ENCODE assay signal across 8 cellular contexts in genomic region chr10:30751678-30752331, GRCh38.
DNase-seq lines count a peak whose midpoint lies in the region; ATAC-seq lines count a peak whose summit lies in the region.

No MANE protein-coding gene starts in this region.

- no peaks in the 10 kb centered on the region for H4K20me1 ChIP-seq in Karpas-422 (ENCODE audit: insufficient read depth, low read depth, low read length)

- H2AFZ ChIP-seq in Karpas-422 (ENCODE audit: low read length): peak overlapping the region; percentile 63; the same call in 1 of the 2 replicates

- peak overlapping the region; percentile 11; the same call in 1 of the 2 replicates for H3K9ac ChIP-seq in Karpas-422 (ENCODE audit: low read length)

- H3K4me1 ChIP-seq in Karpas-422 (ENCODE audit: low read length): peaks cover 14% of the 10 kb centered on the region

- no peaks in the 10 kb centered on the region for H3K9me3 Mint-ChIP-seq in activated T-cell treated with anti-CD3 and anti-CD28 coated beads, Interleukin-2, amount 50 U/mL, for 24 hours

- H3K27me3 Mint-ChIP-seq in activated T-cell treated with anti-CD3 and anti-CD28 coated beads, Interleukin-2, amount 50 U/mL, for 24 hours: no peaks in the 10 kb centered on the region

- no peaks in the 10 kb centered on the region for H3K79me2 ChIP-seq in Karpas-422 (ENCODE audit: low read length)

- H3K9me3 ChIP-seq in Karpas-422 (ENCODE audit: low read length): no peaks in the 10 kb centered on the region

- H3K4me3 ChIP-seq in Karpas-422 (ENCODE audit: low read length): peak overlapping the region; percentile 19; the same call in 1 of the 2 replicates

- no peak for ATAC-seq in HG02840 (IDR thresholded peaks at IDR 0.05; ENCODE audit: low FRiP score, unreplicated experiment)

- H3K27ac Mint-ChIP-seq in activated T-cell treated with anti-CD3 and anti-CD28 coated beads, Interleukin-2, amount 50 U/mL, for 24 hours: no peak overlapping the region

- H3K27me3 ChIP-seq in Karpas-422 (ENCODE audit: low read length): no peaks in the 10 kb centered on the region

- peak overlapping the region; percentile 61 for H3K4me2 ChIP-seq in Karpas-422 (ENCODE audit: low read depth, low read length, poor library complexity, severe bottlenecking)

- H3K4me3 Mint-ChIP-seq in activated T-cell treated with anti-CD3 and anti-CD28 coated beads, Interleukin-2, amount 50 U/mL, for 24 hours: no peak overlapping the region

- DNase-seq in activated T-cell treated with anti-CD3 and anti-CD28 coated beads for 4 hours (peak; percentile 48), Karpas-422 (peak; percentile 85), UCSD-AML1 (lab: John Stamatoyannopoulos, UW; ENCODE audit: unreplicated experiment) (peak; percentile 65), medulla oblongata (ENCODE audit: extremely low spot score) (peak; percentile 92)
- DNase-seq in activated T-cell treated with anti-CD3 and anti-CD28 coated beads, Interleukin-2, amount 50 U/mL, for 24 hours: no peak
- DNase-seq in effector CD8-positive, alpha-beta T cell (lab: John Stamatoyannopoulos, UW): peak; percentile 46
- peak; percentile 76 for DNase-seq in stimulated activated CD8-positive, alpha-beta memory T cell treated with anti-CD3 and anti-CD28 coated beads, Interleukin-4, amount 100 ng/mL, for 48 hours

- no peaks in the 10 kb centered on the region for H3K36me3 Mint-ChIP-seq in activated T-cell treated with anti-CD3 and anti-CD28 coated beads, Interleukin-2, amount 50 U/mL, for 24 hours (ENCODE audit: low read depth)

- H3K36me3 ChIP-seq in Karpas-422 (ENCODE audit: insufficient read depth, low read length): no peaks in the 10 kb centered on the region

- no peaks in the 10 kb centered on the region for H3K9me2 ChIP-seq in Karpas-422 (replicated peaks; ENCODE audit: insufficient read depth, low read length)

- peaks cover 31% of the 10 kb centered on the region for H3K4me1 Mint-ChIP-seq in activated T-cell treated with anti-CD3 and anti-CD28 coated beads, Interleukin-2, amount 50 U/mL, for 24 hours (ENCODE audit: low read depth)

- no peak overlapping the region for H3K27ac ChIP-seq in Karpas-422 (ENCODE audit: low read length)
